Comparison of ENCODE assay signal across 19 cellular contexts in genomic region chr7:32152576-32152975, GRCh38.
DNase-seq lines count a peak whose midpoint lies in the region; ATAC-seq, FAIRE-seq and TF ChIP-seq lines count a peak whose summit lies in the region.
"Had no signal": no experiment of that assay in that cellular context is flagged by ENCODE, and none has a peak within 500 bp of the region (broad histone marks: within the 10 kb centered on the region; RNA-seq: fewer than 3 reads in every experiment).

No MANE protein-coding gene starts in this region.

- no peaks in the 10 kb centered on the region for H3K9me3 ChIP-seq in heart right ventricle
- no peaks in the 10 kb centered on the region for H3K9me3 ChIP-seq in HepG2 (ENCODE audit: low read length)
- H3K9me3 ChIP-seq in right lobe of liver, result no peaks in the 10 kb centered on the region
- H3K9me3 ChIP-seq: BLaER1 treated with 17β-estradiol and CSF1 and Interleukin-3, amounts not matched to agents 10 nM and 100 nM had no signal

- in situ Hi-C loops in HepG2 (cut with HindIII; ENCODE audit: extremely low pct_ligation_motif_present, low pct_unique_long_range_greater_than_20kb), result no loop called here

- H4K20me1 ChIP-seq in HepG2 (ENCODE audit: insufficient read depth, low read length), result no peaks in the 10 kb centered on the region
- H4K20me1 ChIP-seq: BLaER1 treated with 17β-estradiol and CSF1 and Interleukin-3, amounts not matched to agents 10 nM and 100 nM had no signal

- CTCF ChIA-PET in HepG2 (lab: Yijun Ruan, JAX; ENCODE audit: low intra/inter-chr PET ratio, low total read pairs), result no interaction called here

- H3K9ac ChIP-seq in HepG2 (ENCODE audit: insufficient read depth, low read depth, low read length), result no peak overlapping the region
- H3K9ac ChIP-seq: BLaER1 treated with 17β-estradiol and CSF1 and Interleukin-3, amounts not matched to agents 10 nM and 100 nM had no signal

- no peaks in the 10 kb centered on the region for H3K27me3 ChIP-seq in heart right ventricle
- peaks cover 0 to 3% of the 10 kb centered on the region in 2 experiments; a peak in 1 of 5 replicates for H3K27me3 ChIP-seq in HepG2 (ENCODE audit: control insufficient read depth in 1 of 2, insufficient read depth in 2 of 2, low read length in 2 of 2)
- H3K27me3 ChIP-seq in right lobe of liver, result no peaks in the 10 kb centered on the region
- H3K27me3 ChIP-seq: BLaER1 treated with 17β-estradiol and CSF1 and Interleukin-3, amounts not matched to agents 10 nM and 100 nM had no signal

- H3K4me1 ChIP-seq in heart right ventricle, result peaks cover 0 to 72% (median 39%) of the 10 kb centered on the region in 9 donors
- H3K4me1 ChIP-seq in HepG2 (ENCODE audit: insufficient read depth, low read length), result no peaks in the 10 kb centered on the region
- no peaks in the 10 kb centered on the region for H3K4me1 ChIP-seq in right lobe of liver
- H3K4me1 ChIP-seq: BLaER1 treated with 17β-estradiol and CSF1 and Interleukin-3, amounts not matched to agents 10 nM and 100 nM had no signal

- TF ChIP-seq RAD21 in HepG2 (CRISPR knock-in tag; IDR thresholded peaks at IDR 0.05), result no peak

- H3K79me2 ChIP-seq in HepG2 (ENCODE audit: insufficient read depth, low read length), result no peaks in the 10 kb centered on the region

- no peak overlapping the region for H3K4me3 Mint-ChIP-seq in glutamatergic neuron (ENCODE audit: unreplicated experiment)
- H3K4me3 Mint-ChIP-seq: B cell; CD8-positive, alpha-beta T cell had no signal

- TF ChIP-seq EP300 in HepG2 (IDR thresholded peaks at IDR 0.05; ENCODE audit: low read depth in 2 of 2, low read length in 2 of 2) (no peak), HepG2 (CRISPR knock-in tag; IDR thresholded peaks at IDR 0.05; ENCODE audit: borderline replicate concordance) (no peak)

- H3K27me3 Mint-ChIP-seq in glutamatergic neuron (ENCODE audit: unreplicated experiment), result peaks cover 2% of the 10 kb centered on the region
- H3K27me3 Mint-ChIP-seq: B cell had no signal

- peaks cover 1% of the 10 kb centered on the region for H3K9me3 Mint-ChIP-seq in glutamatergic neuron (ENCODE audit: unreplicated experiment)
- H3K9me3 Mint-ChIP-seq: CD8-positive, alpha-beta T cell had no signal

- H3K27ac ChIP-seq in heart right ventricle (peak overlapping the region in 8 of 10 donors; percentile 7 to 87 (median 68)), HepG2 (ENCODE audit: extremely low read length, insufficient read depth, low read length) (no peak overlapping the region), right lobe of liver (no peak overlapping the region)
- H3K27ac ChIP-seq: BLaER1 treated with 17β-estradiol and CSF1 and Interleukin-3, amounts not matched to agents 10 nM and 100 nM had no signal

- TF ChIP-seq CTCF in heart right ventricle (IDR thresholded peaks at IDR 0.05), result no peak
- no peak for TF ChIP-seq CTCF in HepG2 (CRISPR knock-in tag; IDR thresholded peaks at IDR 0.05)
- no peak for TF ChIP-seq CTCF in right lobe of liver (IDR thresholded peaks at IDR 0.05)
- no peak for TF ChIP-seq CTCF in glutamatergic neuron (IDR thresholded peaks at IDR 0.05; ENCODE audit: partially characterized antibody, unreplicated experiment)

- H3K36me3 ChIP-seq in heart right ventricle, result no peaks in the 10 kb centered on the region
- no peaks in the 10 kb centered on the region for H3K36me3 ChIP-seq in HepG2 (replicated peaks in 1 of 2; ENCODE audit: control insufficient read depth in 1 of 2, insufficient read depth in 2 of 2, low read length in 2 of 2)
- H3K36me3 ChIP-seq in right lobe of liver, result no peaks in the 10 kb centered on the region
- H3K36me3 ChIP-seq: BLaER1 treated with 17β-estradiol and CSF1 and Interleukin-3, amounts not matched to agents 10 nM and 100 nM had no signal

- BruUV-seq in HepG2 (replicated peaks; lab: Mats Ljungman, UMichigan), result no TSS peak

- H3K4me1 Mint-ChIP-seq in glutamatergic neuron (ENCODE audit: low read depth, unreplicated experiment), result peaks cover 21% of the 10 kb centered on the region
- H3K4me1 Mint-ChIP-seq: B cell had no signal

- peak overlapping the region; percentile 93 for H3K27ac Mint-ChIP-seq in glutamatergic neuron (ENCODE audit: unreplicated experiment)
- H3K27ac Mint-ChIP-seq: B cell; CD8-positive, alpha-beta T cell had no signal

- intact Hi-C loops in heart right ventricle (cut with DNase I) (loop anchor here in 6 of 10 donors (5.0 to 10.0 kb wide), 5 partner anchors 48 to 268 kb away; partner anchors contain the start of gene PDE1C (in 3 of the 6)), Right ventricle myocardium inferior (cut with DNase I) (loop anchor here (10.0 kb wide), 1 partner anchor 168 kb away; no protein-coding TSS in a partner anchor), HepG2 (cut with micrococcal nuclease; ENCODE audit: unreplicated experiment) (no loop called here), right lobe of liver (cut with DNase I) (no loop called here)

- no peak overlapping the region for H3K4me2 ChIP-seq in HepG2 (ENCODE audit: low read depth, low read length)
- H3K4me2 ChIP-seq: BLaER1 treated with 17β-estradiol and CSF1 and Interleukin-3, amounts not matched to agents 10 nM and 100 nM had no signal

- 54 to 61% methylated on average over 3 of the region's 3 CpGs for WGBS in heart right ventricle, 2 donors
- 0% methylated on average over 3 of the region's 3 CpGs for WGBS in HepG2 (ENCODE audit: low lambda C conversion rate)
- 50% methylated on average over 3 of the region's 3 CpGs for WGBS in right lobe of liver (ENCODE audit: insufficient coverage, low coverage, low lambda C conversion rate, missing lambda C conversion rate)

- ATAC-seq in heart right ventricle (no peak), Right ventricle myocardium inferior (no peak), HepG2 (no peak), right lobe of liver (no peak)
- ATAC-seq: CD8-positive, alpha-beta T cell; GM12878 had no signal

- DNase-seq in heart right ventricle, result no peak
- DNase-seq in Right ventricle myocardium inferior (ENCODE audit: missing footprints), result no peak
- DNase-seq in HepG2 (ENCODE audit: low spot score), result no peak
- DNase-seq in right lobe of liver, result no peak
- DNase-seq in glutamatergic neuron, result no peak
- DNase-seq in SKM-1 (lab: John Stamatoyannopoulos, UW; ENCODE audit: unreplicated experiment), result no peak
- no peak for DNase-seq in T-helper 2 cell
- DNase-seq: 8988T; Calu3; CD8-positive, alpha-beta T cell; DMS 273 treated with DMSO at 0.1 percent for 48 hours; DMS53; DND-41; EL; GOT3; H7 had no signal

- POLR2A ChIA-PET in HepG2 (lab: Yijun Ruan, JAX), result no interaction called here

- no peak for FAIRE-seq in HepG2 (lab: Jason Lieb, UNC)
- FAIRE-seq: GM12878 had no signal

- H3K4me3 ChIP-seq in heart right ventricle, result no peak overlapping the region
- no peak overlapping the region for H3K4me3 ChIP-seq in HepG2 (replicated peaks in 1 of 3; ENCODE audit: insufficient read depth in 1 of 3, low read depth in 2 of 3, low read length in 3 of 3)
- no peak overlapping the region for H3K4me3 ChIP-seq in right lobe of liver
- H3K4me3 ChIP-seq: BLaER1 treated with 17β-estradiol and CSF1 and Interleukin-3, amounts not matched to agents 10 nM and 100 nM; GM12878 had no signal

- H3K36me3 Mint-ChIP-seq in glutamatergic neuron (ENCODE audit: unreplicated experiment), result peaks cover 5% of the 10 kb centered on the region
- H3K36me3 Mint-ChIP-seq: CD8-positive, alpha-beta T cell had no signal

- TF ChIP-seq POLR2A in HepG2 (IDR thresholded peaks at IDR 0.05; ENCODE audit: insufficient read depth in 1 of 2, low read depth in 2 of 2, low read length in 2 of 2), result no peak
- TF ChIP-seq POLR2A in right lobe of liver (IDR thresholded peaks at IDR 0.05), result no peak

- no peak overlapping the region for H2AFZ ChIP-seq in HepG2 (ENCODE audit: low read length)

TF ChIP-seq in HepG2, 621 proteins besides CTCF, POLR2A, EP300 and RAD21:
- TF ChIP-seq MAFF (IDR thresholded peaks at IDR 0.05; ENCODE audit: low read depth, low read length) (peak; percentile 73), ARHGAP35 (CRISPR knock-in tag; IDR thresholded peaks at IDR 0.05; ENCODE audit: borderline replicate concordance) (no peak), SNAI1 (CRISPR knock-in tag; IDR thresholded peaks at IDR 0.05; ENCODE audit: borderline replicate concordance) (no peak), MAFK (conservative IDR thresholded peaks at IDR 0.05 in 1 of 2, IDR thresholded peaks at IDR 0.05 in 1 of 2; ENCODE audit: low read length in 2 of 2) (peak; percentile 66 to 75)

Comparison
In these comparisons a context has a peak if more than half of its experiments do, and no peak if none do; other contexts are left out.
1. H3K27ac ChIP-seq: peak in heart right ventricle (8 of 10); none in HepG2 (single experiment) and right lobe of liver (0 of 3).
2. intact Hi-C loops: an anchor here in heart right ventricle (5.0 to 10.0 kb wide) and Right ventricle myocardium inferior (10.0 kb wide); none called in HepG2 and right lobe of liver.